Comparison of ENCODE assay signal across 24 cellular contexts in the genomic region with DNA sequence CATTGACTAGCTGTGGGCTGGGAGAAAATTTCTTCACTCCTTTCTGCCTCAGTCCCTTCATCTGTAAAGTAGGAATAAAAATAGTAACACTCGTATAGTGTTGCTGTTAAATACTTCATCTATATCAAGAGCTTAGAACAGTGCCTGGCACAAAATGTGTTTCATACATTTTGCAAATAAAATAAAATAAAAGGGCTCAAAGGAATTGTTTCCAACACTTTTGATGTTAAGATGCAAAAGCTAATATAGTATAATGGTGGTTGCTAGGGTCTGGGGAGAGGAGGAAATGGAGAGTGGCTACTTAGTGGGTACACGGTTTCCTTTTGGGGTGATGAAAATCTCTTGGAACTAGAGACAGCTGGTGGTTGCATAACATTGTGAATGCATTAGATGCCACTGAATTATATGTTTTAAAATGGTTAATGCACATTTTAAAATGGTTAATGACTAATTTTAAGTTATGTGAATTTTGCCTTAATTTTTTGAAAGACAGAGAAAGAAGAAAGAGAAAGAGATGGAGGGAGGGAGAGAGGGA.
A peak's percentile ranks its signal among the peaks of the same experiment; 100 is the strongest.
DNase-seq lines count a peak whose midpoint lies in the region; TF ChIP-seq lines count a peak whose summit lies in the region.
"Had no signal": no experiment of that assay in that cellular context is flagged by ENCODE, and none has a peak within 500 bp of the region (broad histone marks: within the 10 kb centered on the region; RNA-seq: fewer than 3 reads in every experiment).

No MANE protein-coding gene starts in this region.

- H3K4me1 ChIP-seq in muscle layer of duodenum (ENCODE audit: control insufficient read depth in 1 of 2, insufficient read depth in 2 of 2, low read length in 2 of 2), result peaks cover 8 to 16% of the 10 kb centered on the region in 2 donors
- no peaks in the 10 kb centered on the region for H3K4me1 ChIP-seq in tibial nerve
- H3K4me1 ChIP-seq: foreskin keratinocyte had no signal

- no peak overlapping the region for H3K4me3 ChIP-seq in muscle layer of duodenum (ENCODE audit: low read depth in 1 of 2, low read length in 2 of 2)
- H3K4me3 ChIP-seq in tibial nerve, result no peak overlapping the region
- H3K4me3 ChIP-seq: upper lobe of left lung had no signal

- H3K9me3 ChIP-seq in muscle layer of duodenum (ENCODE audit: control insufficient read depth in 1 of 2, low read length in 2 of 2), result no peaks in the 10 kb centered on the region
- H3K9me3 ChIP-seq in tibial nerve, result no peaks in the 10 kb centered on the region
- H3K9me3 ChIP-seq: upper lobe of left lung had no signal

- no peak for DNase-seq in activated naive CD8-positive, alpha-beta T cell treated with anti-CD3 and anti-CD28 coated beads for 36 hours
- DNase-seq in tibial nerve (ENCODE audit: low spot score in 2 of 2), result no peak
- DNase-seq in AG08395 (ENCODE audit: low spot score), result no peak
- no peak for DNase-seq in HT-29 (ENCODE audit: low spot score)
- no peak for DNase-seq in mesenteric fat pad (ENCODE audit: low spot score)
- DNase-seq: 8988T; activated CD4-positive, alpha-beta memory T cell treated with anti-CD3 and anti-CD28 coated beads, Interleukin-2, amount 10 ng/mL, durations not matched to agents 7 days and 5 days; activated naive CD4-positive, alpha-beta T cell treated with anti-CD3 and anti-CD28 coated beads, Interleukin-2, amount 50 U/mL, for 16 hours; activated T-cell treated with anti-CD3 and anti-CD28 coated beads, Interleukin-2, amount 50 U/mL, for 1 hour; C1 segment of cervical spinal cord; foreskin keratinocyte; H7; midbrain; NCI-H1105 treated with DMSO at 0.1 percent for 48 hours; NCI-H69; retina; T-helper 2 cell; upper lobe of left lung had no signal

- TF ChIP-seq CTCF in tibial nerve (IDR thresholded peaks at IDR 0.05), result no peak

- intact Hi-C loops in dendritic cell treated with granulocyte-macrophage colony-stimulating factor and Interleukin-4, amounts not matched to agents 40 ng/mL and 50 ng/mL, for 4 days (cut with micrococcal nuclease), result no loop called here

- 73 to 81% methylated on average over 2 of the region's 2 CpGs for WGBS in tibial nerve, 2 donors

- peak overlapping the region; percentile 46 for H3K27ac Mint-ChIP-seq in activated naive CD8-positive, alpha-beta T cell
- H3K27ac Mint-ChIP-seq in activated naive CD8-positive, alpha-beta T cell treated with anti-CD3 and anti-CD28 coated beads for 36 hours, result no peak overlapping the region
- H3K27ac Mint-ChIP-seq in dendritic cell treated with granulocyte-macrophage colony-stimulating factor and Interleukin-4, amounts not matched to agents 40 ng/mL and 50 ng/mL, for 4 days, result peak overlapping the region; percentile 53
- H3K27ac Mint-ChIP-seq: activated CD4-positive, alpha-beta memory T cell treated with anti-CD3 and anti-CD28 coated beads, Interleukin-2, amount 10 ng/mL, durations not matched to agents 7 days and 5 days; brain; WTC11 had no signal

- H3K27ac ChIP-seq in muscle layer of duodenum (ENCODE audit: low read length) (peak overlapping the region; percentile 32), tibial nerve (peak overlapping the region in 3 of 4 donors; percentile 23 to 86 (median 71))
- H3K27ac ChIP-seq: foreskin keratinocyte had no signal

- no peaks in the 10 kb centered on the region for H3K4me1 Mint-ChIP-seq in activated naive CD8-positive, alpha-beta T cell (ENCODE audit: low read depth)
- H3K4me1 Mint-ChIP-seq in activated naive CD8-positive, alpha-beta T cell treated with anti-CD3 and anti-CD28 coated beads for 36 hours, result peaks cover under 1% of the 10 kb centered on the region
- H3K4me1 Mint-ChIP-seq in dendritic cell treated with granulocyte-macrophage colony-stimulating factor and Interleukin-4, amounts not matched to agents 40 ng/mL and 50 ng/mL, for 4 days (ENCODE audit: low read depth), result peaks cover 37% of the 10 kb centered on the region
- H3K4me1 Mint-ChIP-seq: neural crest cell had no signal

- H3K36me3 ChIP-seq in muscle layer of duodenum (ENCODE audit: control insufficient read depth in 1 of 2, insufficient read depth in 2 of 2, low read length in 2 of 2) (no peaks in the 10 kb centered on the region), tibial nerve (no peaks in the 10 kb centered on the region)
- H3K36me3 ChIP-seq: upper lobe of left lung had no signal

- no peaks in the 10 kb centered on the region for H3K36me3 Mint-ChIP-seq in activated naive CD8-positive, alpha-beta T cell
- H3K36me3 Mint-ChIP-seq in activated naive CD8-positive, alpha-beta T cell treated with anti-CD3 and anti-CD28 coated beads for 36 hours, result no peaks in the 10 kb centered on the region
- H3K36me3 Mint-ChIP-seq in dendritic cell treated with granulocyte-macrophage colony-stimulating factor and Interleukin-4, amounts not matched to agents 40 ng/mL and 50 ng/mL, for 4 days (ENCODE audit: low read depth), result no peaks in the 10 kb centered on the region
- H3K36me3 Mint-ChIP-seq: brain, WTC11 had no signal

- H3K27me3 Mint-ChIP-seq in activated naive CD8-positive, alpha-beta T cell, result peaks cover 2% of the 10 kb centered on the region
- no peaks in the 10 kb centered on the region for H3K27me3 Mint-ChIP-seq in activated naive CD8-positive, alpha-beta T cell treated with anti-CD3 and anti-CD28 coated beads for 36 hours
- H3K27me3 Mint-ChIP-seq in dendritic cell treated with granulocyte-macrophage colony-stimulating factor and Interleukin-4, amounts not matched to agents 40 ng/mL and 50 ng/mL, for 4 days, result no peaks in the 10 kb centered on the region

- no peak overlapping the region for H3K4me3 Mint-ChIP-seq in activated naive CD8-positive, alpha-beta T cell
- no peak overlapping the region for H3K4me3 Mint-ChIP-seq in activated naive CD8-positive, alpha-beta T cell treated with anti-CD3 and anti-CD28 coated beads for 36 hours
- H3K4me3 Mint-ChIP-seq in dendritic cell treated with granulocyte-macrophage colony-stimulating factor and Interleukin-4, amounts not matched to agents 40 ng/mL and 50 ng/mL, for 4 days, result no peak overlapping the region
- H3K4me3 Mint-ChIP-seq: activated CD4-positive, alpha-beta memory T cell treated with anti-CD3 and anti-CD28 coated beads, Interleukin-2, amount 10 ng/mL, durations not matched to agents 7 days and 5 days; brain; neural crest cell; WTC11 had no signal

- TF ChIP-seq POLR2A in tibial nerve (IDR thresholded peaks at IDR 0.05), result no peak

- no peaks in the 10 kb centered on the region for H3K9me3 Mint-ChIP-seq in activated naive CD8-positive, alpha-beta T cell (ENCODE audit: low read depth)
- H3K9me3 Mint-ChIP-seq in activated naive CD8-positive, alpha-beta T cell treated with anti-CD3 and anti-CD28 coated beads for 36 hours, result no peaks in the 10 kb centered on the region
- H3K9me3 Mint-ChIP-seq in dendritic cell treated with granulocyte-macrophage colony-stimulating factor and Interleukin-4, amounts not matched to agents 40 ng/mL and 50 ng/mL, for 4 days, result peaks cover 4% of the 10 kb centered on the region
- H3K9me3 Mint-ChIP-seq: neural crest cell, WTC11 had no signal

- TF ChIP-seq EP300 in tibial nerve (IDR thresholded peaks at IDR 0.05), result no peak

- H3K27me3 ChIP-seq in muscle layer of duodenum (ENCODE audit: low read depth, low read length) (no peaks in the 10 kb centered on the region), tibial nerve (no peaks in the 10 kb centered on the region)
- H3K27me3 ChIP-seq: upper lobe of left lung had no signal
